11 cellular contexts compared by ENCODE assay signal in genomic region chr6:40957616-40958492, GRCh38.
DNase-seq lines count a peak whose midpoint lies in the region; ATAC-seq lines count a peak whose summit lies in the region.
"Had no signal": no experiment of that assay in that cellular context is flagged by ENCODE, and none has a peak within 500 bp of the region (broad histone marks: within the 10 kb centered on the region; RNA-seq: fewer than 3 reads in every experiment).

No MANE protein-coding gene starts in this region.

- no peak overlapping the region for H3K14ac ChIP-seq in mesenchymal stem cell (ENCODE audit: low read length in 2 of 2)

- peak overlapping the region; percentile 28 for H3K9ac ChIP-seq in mesenchymal stem cell (ENCODE audit: low read length)

- peak overlapping the region; percentile 98 for H2AK5ac ChIP-seq in mesenchymal stem cell (ENCODE audit: low read length, severe bottlenecking)

- H3K23ac ChIP-seq in mesenchymal stem cell (ENCODE audit: low read length in 2 of 2): no peak overlapping the region

- WGBS in mesenchymal stem cell: 89% methylated on average over 4 of the region's 4 CpGs

- peaks cover 23% of the 10 kb centered on the region for H3K4me1 ChIP-seq in mesenchymal stem cell (ENCODE audit: control insufficient read depth, insufficient read depth, low read depth, low read length)

- H3K4ac ChIP-seq in mesenchymal stem cell (ENCODE audit: low read depth in 1 of 2, low read length in 2 of 2): no peak overlapping the region

- no peak overlapping the region for H2BK15ac ChIP-seq in mesenchymal stem cell (ENCODE audit: low read depth, poor library complexity, severe bottlenecking)

- H3K4me2 ChIP-seq in mesenchymal stem cell (ENCODE audit: low read length, poor library complexity, severe bottlenecking): peak overlapping the region; percentile 7

- peak; percentile 5 for DNase-seq in COLO668 (lab: John Stamatoyannopoulos, UW; ENCODE audit: unreplicated experiment)
- peak; percentile 65 for DNase-seq in LoVo (ENCODE audit: low spot score)
- DNase-seq in dedifferentiated amniotic fluid mesenchymal stem cell (ENCODE audit: extremely low spot score): peak; percentile 69
- DNase-seq in mesenchymal stem cell: peak; percentile 44
- DNase-seq in DMS 273 (lab: John Stamatoyannopoulos, UW; ENCODE audit: unreplicated experiment): no peak
- DNase-seq in NCI-H2196 (lab: John Stamatoyannopoulos, UW; ENCODE audit: unreplicated experiment): no peak
- no peak for DNase-seq in OCI-M2 (lab: John Stamatoyannopoulos, UW; ENCODE audit: unreplicated experiment)
- DNase-seq: activated CD8-positive, alpha-beta memory T cell treated with anti-CD3 and anti-CD28 coated beads for 24 hours; activated naive CD8-positive, alpha-beta T cell treated with anti-CD3 and anti-CD28 coated beads, Interleukin-2, amount 50 U/mL, for 24 hours; effector CD8-positive, alpha-beta T cell had no signal

- no peak overlapping the region for H2AFZ ChIP-seq in mesenchymal stem cell (ENCODE audit: low read depth, low read length)

- no peak overlapping the region for H3K18ac ChIP-seq in mesenchymal stem cell (ENCODE audit: low read depth in 1 of 2, low read length in 2 of 2)

- H3K27ac ChIP-seq in mesenchymal stem cell (ENCODE audit: low read length, poor library complexity, severe bottlenecking): peak overlapping the region; percentile 94

- no peaks in the 10 kb centered on the region for H3K36me3 ChIP-seq in mesenchymal stem cell (ENCODE audit: control insufficient read depth in 1 of 2, insufficient read depth in 2 of 2, low read depth in 1 of 2, low read length in 2 of 2)

- H2BK120ac ChIP-seq in mesenchymal stem cell (ENCODE audit: low read depth, low read length): no peak overlapping the region

- peak overlapping the region; percentile 92 for H2BK5ac ChIP-seq in mesenchymal stem cell (ENCODE audit: low read depth, low read length, poor library complexity, severe bottlenecking)

- no peak overlapping the region for H2BK12ac ChIP-seq in mesenchymal stem cell (ENCODE audit: low read length in 2 of 2)

- no peak overlapping the region for H4K91ac ChIP-seq in mesenchymal stem cell (ENCODE audit: low read length)

- no peaks in the 10 kb centered on the region for H3K9me3 ChIP-seq in mesenchymal stem cell (ENCODE audit: control insufficient read depth, low read length)

- no peaks in the 10 kb centered on the region for H3K27me3 ChIP-seq in mesenchymal stem cell (ENCODE audit: control insufficient read depth in 1 of 2, insufficient read depth in 1 of 2, low read length in 2 of 2)

- ATAC-seq in HG02623 (IDR thresholded peaks at IDR 0.05; ENCODE audit: unreplicated experiment): no peak
- ATAC-seq: activated naive CD8-positive, alpha-beta T cell treated with anti-CD3 and anti-CD28 coated beads, Interleukin-2, amount 50 U/mL, for 24 hours had no signal

- no peaks in the 10 kb centered on the region for H3K79me1 ChIP-seq in mesenchymal stem cell (replicated peaks; ENCODE audit: low read length, poor library complexity, severe bottlenecking)

- no peak overlapping the region for H4K8ac ChIP-seq in mesenchymal stem cell (ENCODE audit: low read length)

- no peak overlapping the region for H3K4me3 ChIP-seq in mesenchymal stem cell (ENCODE audit: insufficient read depth in 1 of 2, low read depth in 1 of 2, low read length in 2 of 2)

Comparison
In these comparisons a context has a peak if more than half of its experiments do, and no peak if none do; other contexts are left out.
1. DNase-seq: peak in COLO668 (single experiment), LoVo (single experiment), dedifferentiated amniotic fluid mesenchymal stem cell (single experiment) and mesenchymal stem cell (single experiment); none in DMS 273 (single experiment), NCI-H2196 (single experiment) and OCI-M2 (single experiment).